Comparison of ENCODE assay signal across 9 cellular contexts in genomic region chr4:57110635-57111546, GRCh38. TPM values are rescaled to one million over a fixed set of nuclear protein-coding genes. Genes with fewer than 3 reads are reported as not detected.
A peak's percentile ranks its signal among the peaks of the same experiment; 100 is the strongest.
DNase-seq lines count a peak whose midpoint lies in the region; ATAC-seq and TF ChIP-seq lines count a peak whose summit lies in the region.
"Had no signal": no experiment of that assay in that cellular context is flagged by ENCODE, and none has a peak within 500 bp of the region (broad histone marks: within the 10 kb centered on the region; RNA-seq: fewer than 3 reads in every experiment).

No MANE protein-coding gene starts in this region.

- no peaks in the 10 kb centered on the region for H3K9me3 ChIP-seq in skeletal muscle tissue (ENCODE audit: control insufficient read depth in 3 of 3, low read length in 3 of 3)

- POLR2A ChIA-PET in RWPE1 (lab: Yijun Ruan, JAX; ENCODE audit: low non-redundant PET) = no interaction called here

- CTCF ChIA-PET in RWPE1 (lab: Yijun Ruan, JAX) = interaction anchor here (1.5 kb wide), 1 partner anchor 53 kb away, joined by 6 read pairs; no protein-coding TSS in a partner anchor

- H3K27ac ChIP-seq in RWPE1 (peak overlapping the region; percentile 90), skeletal muscle tissue (ENCODE audit: low read depth, low read length) (peak overlapping the region; percentile 92)
- H3K27ac ChIP-seq: C4-2B had no signal

- peak; percentile 18 for DNase-seq in NCI-H146 (lab: John Stamatoyannopoulos, UW)
- DNase-seq in NCI-H146 treated with DMSO at 0.1 percent for 48 hours (lab: John Stamatoyannopoulos, UW; ENCODE audit: unreplicated experiment) = no peak
- peak; percentile 29 for DNase-seq in RWPE1 (ENCODE audit: low spot score)
- DNase-seq in choroid plexus epithelial cell (ENCODE audit: low read depth) = peak; percentile 83
- DNase-seq in inferior parietal cortex (ENCODE audit: extremely low spot score) = peak; percentile 55
- no peak for DNase-seq in SHP77 (lab: John Stamatoyannopoulos, UW)

- TF ChIP-seq CTCF in RWPE1 (conservative IDR thresholded peaks at IDR 0.05; ENCODE audit: low read depth) (no peak), choroid plexus epithelial cell (conservative IDR thresholded peaks at IDR 0.05; ENCODE audit: low read depth, low read length) (no peak)

- H3K4me3 ChIP-seq in choroid plexus epithelial cell (ENCODE audit: low read depth, low read length) (peak overlapping the region; percentile 98), skeletal muscle tissue (ENCODE audit: low read length in 3 of 3) (peak overlapping the region; percentile 68 to 80 (median 69))

- H3K9ac ChIP-seq in skeletal muscle tissue (ENCODE audit: low read depth in 1 of 3, low read length in 3 of 3) = peak overlapping the region; percentile 48 to 83 (median 76)

- ATAC-seq in HG02642 (IDR thresholded peaks at IDR 0.05; ENCODE audit: poor library complexity, unreplicated experiment) = peak; percentile 50

- H3K27me3 ChIP-seq in skeletal muscle tissue (ENCODE audit: control insufficient read depth in 3 of 3, insufficient read depth in 3 of 3, low read length in 3 of 3) = peaks cover 5 to 7% (median 7%) of the 10 kb centered on the region in 3 donors

- no peaks in the 10 kb centered on the region for H3K36me3 ChIP-seq in skeletal muscle tissue (ENCODE audit: control insufficient read depth in 3 of 3, insufficient read depth in 3 of 3, low read length in 3 of 3)

- peaks cover 6 to 8% (median 8%) of the 10 kb centered on the region in 3 donors for H3K4me1 ChIP-seq in skeletal muscle tissue (ENCODE audit: control insufficient read depth in 3 of 3, insufficient read depth in 3 of 3, low read length in 3 of 3)

RNA-seq across cellular contexts. Expression of gene IGFBP7, which starts 0.7 kb away (rescaled TPM):
- total RNA-seq in skeletal muscle tissue = 66.8 TPM

Comparison
In these comparisons a context has a peak if more than half of its experiments do, and no peak if none do; other contexts are left out.
1. DNase-seq: peak in NCI-H146 (single experiment), RWPE1 (single experiment), choroid plexus epithelial cell (single experiment) and inferior parietal cortex (single experiment); none in NCI-H146 treated with DMSO at 0.1 percent for 48 hours (single experiment) and SHP77 (0 of 2).